In genomic region chr15:85621096-85621495, GRCh38 we compare ENCODE assay signal across 12 cellular contexts.
DNase-seq lines count a peak whose midpoint lies in the region; ATAC-seq and TF ChIP-seq lines count a peak whose summit lies in the region.
"Had no signal": no experiment of that assay in that cellular context is flagged by ENCODE, and none has a peak within 500 bp of the region (broad histone marks: within the 10 kb centered on the region; RNA-seq: fewer than 3 reads in every experiment).

No MANE protein-coding gene starts in this region.

- peak overlapping the region; percentile 54 to 73 for H3K4me3 ChIP-seq in mucosa of rectum (ENCODE audit: low read length in 2 of 2)
- H3K4me3 ChIP-seq in tibial artery, result peak overlapping the region; percentile 59 to 61

- TF ChIP-seq CTCF in tibial artery (IDR thresholded peaks at IDR 0.05) (no peak), GM10248 (IDR thresholded peaks at IDR 0.05; ENCODE audit: control extremely low read depth, extremely low read depth, low read depth, missing control alignments) (no peak)

- H3K27ac ChIP-seq in caudate nucleus (ENCODE audit: low read depth, low read length), result peak overlapping the region; percentile 33
- peak overlapping the region; percentile 75 to 76 for H3K27ac ChIP-seq in mucosa of rectum (ENCODE audit: low read depth in 2 of 2, low read length in 2 of 2)
- peak overlapping the region; percentile 83 to 85 for H3K27ac ChIP-seq in tibial artery

- no peaks in the 10 kb centered on the region for H3K9me3 Mint-ChIP-seq in activated naive CD8-positive, alpha-beta T cell treated with anti-CD3 and anti-CD28 coated beads for 36 hours
- no peaks in the 10 kb centered on the region for H3K9me3 Mint-ChIP-seq in activated naive CD8-positive, alpha-beta T cell treated with anti-CD3 and anti-CD28 coated beads, Interleukin-2, amount 50 U/mL, for 24 hours
- H3K9me3 Mint-ChIP-seq: effector memory CD8-positive, alpha-beta T cell had no signal

- H3K36me3 ChIP-seq in mucosa of rectum (ENCODE audit: control insufficient read depth in 2 of 2, insufficient read depth in 2 of 2, low read length in 2 of 2) (peaks cover 7 to 13% of the 10 kb centered on the region in 2 donors), tibial artery (peaks cover 0 to 2% (median 0%) of the 10 kb centered on the region in 3 donors)

- peaks cover 14% of the 10 kb centered on the region for H3K36me3 Mint-ChIP-seq in activated naive CD8-positive, alpha-beta T cell treated with anti-CD3 and anti-CD28 coated beads for 36 hours
- peaks cover 11% of the 10 kb centered on the region for H3K36me3 Mint-ChIP-seq in activated naive CD8-positive, alpha-beta T cell treated with anti-CD3 and anti-CD28 coated beads, Interleukin-2, amount 50 U/mL, for 24 hours (ENCODE audit: low read depth)

- peak overlapping the region; percentile 28 to 46 for H3K9ac ChIP-seq in mucosa of rectum (ENCODE audit: low read depth in 1 of 2, low read length in 2 of 2)

- no peak overlapping the region for H3K27ac Mint-ChIP-seq in activated naive CD8-positive, alpha-beta T cell treated with anti-CD3 and anti-CD28 coated beads for 36 hours
- no peak overlapping the region for H3K27ac Mint-ChIP-seq in activated naive CD8-positive, alpha-beta T cell treated with anti-CD3 and anti-CD28 coated beads, Interleukin-2, amount 50 U/mL, for 24 hours

- CTCF ChIA-PET in GM10248 (lab: Yijun Ruan, JAX), result interaction anchor here (0.6 to 1.6 kb wide), 2 partner anchors 8 to 13 kb away, joined by 3 to 5 read pairs; no protein-coding TSS in a partner anchor

- intact Hi-C loops in tibial artery (cut with DNase I; ENCODE audit: low total_unique reads), result loop anchor here (10.0 kb wide), 1 partner anchor 74 kb away; no protein-coding TSS in a partner anchor

- H3K4me1 ChIP-seq in mucosa of rectum (ENCODE audit: control insufficient read depth in 2 of 2, insufficient read depth in 2 of 2, low read length in 2 of 2), result peaks cover 17 to 23% of the 10 kb centered on the region in 2 donors
- peaks cover 0 to 88% (median 39%) of the 10 kb centered on the region in 4 donors for H3K4me1 ChIP-seq in tibial artery

- H3K4me3 Mint-ChIP-seq in activated naive CD8-positive, alpha-beta T cell treated with anti-CD3 and anti-CD28 coated beads for 36 hours, result peak overlapping the region; percentile 26
- H3K4me3 Mint-ChIP-seq in activated naive CD8-positive, alpha-beta T cell treated with anti-CD3 and anti-CD28 coated beads, Interleukin-2, amount 50 U/mL, for 24 hours, result no peak overlapping the region

- POLR2A ChIA-PET in GM10248 (lab: Yijun Ruan, JAX), result no interaction called here

- H3K4me1 Mint-ChIP-seq in activated naive CD8-positive, alpha-beta T cell treated with anti-CD3 and anti-CD28 coated beads for 36 hours, result peaks cover 45% of the 10 kb centered on the region
- peaks cover 7% of the 10 kb centered on the region for H3K4me1 Mint-ChIP-seq in activated naive CD8-positive, alpha-beta T cell treated with anti-CD3 and anti-CD28 coated beads, Interleukin-2, amount 50 U/mL, for 24 hours

- ATAC-seq in activated naive CD8-positive, alpha-beta T cell treated with anti-CD3 and anti-CD28 coated beads, Interleukin-2, amount 50 U/mL, for 24 hours, result no peak
- no peak for ATAC-seq in HG03159 (IDR thresholded peaks at IDR 0.05; ENCODE audit: unreplicated experiment)

- no peaks in the 10 kb centered on the region for H3K9me3 ChIP-seq in mucosa of rectum (ENCODE audit: control insufficient read depth in 2 of 2, low read length in 2 of 2)
- no peaks in the 10 kb centered on the region for H3K9me3 ChIP-seq in tibial artery

- no peaks in the 10 kb centered on the region for H3K27me3 Mint-ChIP-seq in activated naive CD8-positive, alpha-beta T cell treated with anti-CD3 and anti-CD28 coated beads for 36 hours
- H3K27me3 Mint-ChIP-seq in activated naive CD8-positive, alpha-beta T cell treated with anti-CD3 and anti-CD28 coated beads, Interleukin-2, amount 50 U/mL, for 24 hours, result no peaks in the 10 kb centered on the region
- H3K27me3 Mint-ChIP-seq: effector memory CD8-positive, alpha-beta T cell had no signal

- H3K27me3 ChIP-seq in mucosa of rectum (ENCODE audit: control insufficient read depth in 2 of 2, insufficient read depth in 2 of 2, low read length in 2 of 2) (no peaks in the 10 kb centered on the region), tibial artery (no peaks in the 10 kb centered on the region)

- DNase-seq in activated naive CD8-positive, alpha-beta T cell treated with anti-CD3 and anti-CD28 coated beads for 36 hours, result no peak
- DNase-seq in activated naive CD8-positive, alpha-beta T cell treated with anti-CD3 and anti-CD28 coated beads, Interleukin-2, amount 50 U/mL, for 24 hours, result no peak
- DNase-seq in caudate nucleus (lab: John Stamatoyannopoulos, UW) (peak in 1 of 61 donors; percentile 13), tibial artery (no peak), GM10248 (ENCODE audit: extremely low spot score) (no peak), NCI-H2227 treated with DMSO at 0.1 percent for 48 hours (lab: John Stamatoyannopoulos, UW) (no peak)
- DNase-seq: activated T-cell treated with anti-CD3 and anti-CD28 coated beads, Interleukin-2, amount 50 U/mL, for 1 hour; AML-193; effector memory CD8-positive, alpha-beta T cell; NCI-H446 had no signal

Comparison
In these comparisons a context has a peak if more than half of its experiments do, and no peak if none do; other contexts are left out.
1. H3K27ac ChIP-seq: peak in every context shown above with its lines; median percentile 84 in tibial artery; 76 in mucosa of rectum; 33 in caudate nucleus.